ENCODE assay signal across 23 cellular contexts in genomic region chr3:14481018-14481645, GRCh38.
A peak's percentile ranks its signal among the peaks of the same experiment; 100 is the strongest.
DNase-seq lines count a peak whose midpoint lies in the region; ATAC-seq and TF ChIP-seq lines count a peak whose summit lies in the region.
"Had no signal": no experiment of that assay in that cellular context is flagged by ENCODE, and none has a peak within 500 bp of the region (broad histone marks: within the 10 kb centered on the region; RNA-seq: fewer than 3 reads in every experiment).

No MANE protein-coding gene starts in this region.

- H3K4me3 Mint-ChIP-seq in stimulated activated naive CD8-positive, alpha-beta T cell treated with anti-CD3 and anti-CD28 coated beads, Interleukin-15, amount 100 ng/mL, for 72 hours = no peak overlapping the region
- H3K4me3 Mint-ChIP-seq: CD4-positive, alpha-beta T cell; nephron had no signal

- no peak for TF ChIP-seq CTCF in epithelial cell of esophagus (IDR thresholded peaks at IDR 0.05; ENCODE audit: insufficient read depth, low read depth, low read length, missing control alignments)

- peak overlapping the region; percentile 30 to 86 for H3K27ac Mint-ChIP-seq in stimulated activated naive CD8-positive, alpha-beta T cell treated with anti-CD3 and anti-CD28 coated beads, Interleukin-15, amount 100 ng/mL, for 72 hours
- H3K27ac Mint-ChIP-seq: CD4-positive, alpha-beta T cell had no signal

- H3K27me3 Mint-ChIP-seq in stimulated activated naive CD8-positive, alpha-beta T cell treated with anti-CD3 and anti-CD28 coated beads, Interleukin-15, amount 100 ng/mL, for 72 hours = no peaks in the 10 kb centered on the region
- H3K27me3 Mint-ChIP-seq: CD4-positive, alpha-beta T cell had no signal

- DNase-seq in DMS 273 treated with DMSO at 0.1 percent for 48 hours (lab: John Stamatoyannopoulos, UW) (peak; percentile 6), DMS 273 (lab: John Stamatoyannopoulos, UW; ENCODE audit: unreplicated experiment) (no peak), epithelial cell of esophagus (ENCODE audit: low read depth) (peak; percentile 62), NCI-H345 treated with DMSO at 0.1 percent for 48 hours (lab: John Stamatoyannopoulos, UW; ENCODE audit: unreplicated experiment) (no peak)
- no peak for DNase-seq in stimulated activated naive CD8-positive, alpha-beta T cell treated with anti-CD3 and anti-CD28 coated beads, Interleukin-15, amount 100 ng/mL, for 72 hours
- DNase-seq in stimulated activated naive CD8-positive, alpha-beta T cell treated with anti-CD3 and anti-CD28 coated beads, Interleukin-15, Interleukin-2, amounts not matched to agents 100 U/mL and 50 U/mL, for 24 hours = no peak
- DNase-seq in stimulated activated naive CD4-positive, alpha-beta T cell (lab: John Stamatoyannopoulos, UW) = no peak
- DNase-seq in activated effector memory CD4-positive, alpha-beta T cell treated with anti-CD3 and anti-CD28 coated beads, Interleukin-2, amount 50 U/mL, for 16 hours = no peak
- DNase-seq: activated CD4-positive, alpha-beta T cell treated with anti-CD3 and anti-CD28 coated beads, Interleukin-2, amount 50 U/mL, for 1 hour; activated CD8-positive, alpha-beta memory T cell treated with anti-CD3 and anti-CD28 coated beads, Interleukin-2, amount 50 U/mL, for 48 hours; CD4-positive, alpha-beta T cell; esophagus squamous epithelium; hypothalamus; left ventricle myocardium superior; NCI-H2081 treated with DMSO at 0.1 percent for 48 hours; NCI-H446 treated with DMSO at 0.1 percent for 48 hours; PC-9; SHP77 treated with DMSO at 0.1 percent for 48 hours; stimulated activated CD4-positive, alpha-beta T cell treated with anti-CD3 and anti-CD28 coated beads, Interleukin-15, amount 100 ng/mL, for 24 hours; T-helper 2 cell; transverse colon had no signal

- ATAC-seq in stimulated activated naive CD8-positive, alpha-beta T cell treated with anti-CD3 and anti-CD28 coated beads, Interleukin-15, amount 100 ng/mL, for 72 hours = no peak
- ATAC-seq in stimulated activated naive CD8-positive, alpha-beta T cell treated with anti-CD3 and anti-CD28 coated beads, Interleukin-15, Interleukin-2, amounts not matched to agents 100 U/mL and 50 U/mL, for 24 hours = no peak

- no peaks in the 10 kb centered on the region for H3K9me3 Mint-ChIP-seq in stimulated activated naive CD8-positive, alpha-beta T cell treated with anti-CD3 and anti-CD28 coated beads, Interleukin-15, amount 100 ng/mL, for 72 hours
- H3K9me3 Mint-ChIP-seq: CD4-positive, alpha-beta T cell; nephron had no signal

- no peaks in the 10 kb centered on the region for H3K4me1 Mint-ChIP-seq in stimulated activated naive CD8-positive, alpha-beta T cell treated with anti-CD3 and anti-CD28 coated beads, Interleukin-15, amount 100 ng/mL, for 72 hours

- H3K4me3 ChIP-seq in epithelial cell of esophagus (ENCODE audit: low read length) = no peak overlapping the region
- H3K4me3 ChIP-seq: esophagus squamous epithelium, gastroesophageal sphincter, PC-9, transverse colon had no signal

Comparison
In these comparisons a context has a peak if more than half of its experiments do, and no peak if none do; other contexts are left out.
1. DNase-seq: peak in DMS 273 treated with DMSO at 0.1 percent for 48 hours (single experiment) and epithelial cell of esophagus (single experiment); none in DMS 273 (single experiment), stimulated activated naive CD8-positive, alpha-beta T cell treated with anti-CD3 and anti-CD28 coated beads, Interleukin-15, amount 100 ng/mL, for 72 hours (0 of 2), stimulated activated naive CD8-positive, alpha-beta T cell treated with anti-CD3 and anti-CD28 coated beads, Interleukin-15, Interleukin-2, amounts not matched to agents 100 U/mL and 50 U/mL, for 24 hours (single experiment), stimulated activated naive CD4-positive, alpha-beta T cell (0 of 6), activated effector memory CD4-positive, alpha-beta T cell treated with anti-CD3 and anti-CD28 coated beads, Interleukin-2, amount 50 U/mL, for 16 hours (single experiment) and NCI-H345 treated with DMSO at 0.1 percent for 48 hours (single experiment).